In the genomic region with DNA sequence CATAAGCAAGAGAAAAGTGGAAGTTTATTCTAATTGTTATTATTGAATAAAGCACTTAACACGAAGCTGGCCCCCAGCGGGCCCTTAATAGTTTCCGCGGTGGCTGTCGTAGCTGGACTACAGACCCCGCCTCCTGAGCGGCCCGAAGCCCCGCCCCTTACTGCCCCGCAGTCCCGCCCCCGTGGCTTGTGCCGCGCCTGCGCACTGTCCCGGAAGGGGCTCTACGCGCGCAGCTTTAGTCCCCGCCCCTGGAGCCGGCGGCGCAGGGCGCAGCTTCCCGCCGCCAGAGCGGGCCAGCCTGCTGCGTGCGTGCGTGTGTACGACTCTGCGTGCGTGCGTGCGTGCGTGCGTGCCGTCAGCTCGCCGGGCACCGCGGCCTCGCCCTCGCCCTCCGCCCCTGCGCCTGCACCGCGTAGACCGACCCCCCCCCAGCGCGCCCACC, we compare ENCODE assay signal across 8 cellular contexts. TPM values are rescaled to one million over a fixed set of nuclear protein-coding genes. Genes with fewer than 3 reads are reported as not detected.
DNase-seq lines count a peak whose midpoint lies in the region; ATAC-seq and TF ChIP-seq lines count a peak whose summit lies in the region.

A gene with protein sequence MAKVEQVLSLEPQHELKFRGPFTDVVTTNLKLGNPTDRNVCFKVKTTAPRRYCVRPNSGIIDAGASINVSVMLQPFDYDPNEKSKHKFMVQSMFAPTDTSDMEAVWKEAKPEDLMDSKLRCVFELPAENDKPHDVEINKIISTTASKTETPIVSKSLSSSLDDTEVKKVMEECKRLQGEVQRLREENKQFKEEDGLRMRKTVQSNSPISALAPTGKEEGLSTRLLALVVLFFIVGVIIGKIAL (plus strand): TSS at position 348 of the 442 bp plus-strand sequence. CDS start 231 bp downstream, outside the sequence.

- H3K36me3 Mint-ChIP-seq in IgD-negative memory B cell, result peaks cover 4% of the 10 kb centered on the region

- H3K9me3 ChIP-seq in PC-3 (ENCODE audit: low read length) (no peaks in the 10 kb centered on the region), mucosa of rectum (ENCODE audit: control insufficient read depth in 2 of 2, low read length in 2 of 2) (no peaks in the 10 kb centered on the region)

- H3K4me1 ChIP-seq in PC-3 (ENCODE audit: insufficient read depth, low read length) (peaks cover 34% of the 10 kb centered on the region), mucosa of rectum (ENCODE audit: control insufficient read depth in 2 of 2, insufficient read depth in 2 of 2, low read length in 2 of 2) (peaks cover 10 to 16% of the 10 kb centered on the region in 2 donors)

- peak within 1 kb of the TSS; percentile 83 for H3K4me2 ChIP-seq in PC-3 (ENCODE audit: low read length)

- no peaks in the 10 kb centered on the region for H3K9me2 ChIP-seq in PC-3 (replicated peaks; ENCODE audit: low read length)

- no TSS peak for BruUV-seq in PC-3 (replicated peaks; lab: Mats Ljungman, UMichigan)

- H3K27me3 ChIP-seq in PC-3 (ENCODE audit: low read length), result no peaks in the 10 kb centered on the region
- H3K27me3 ChIP-seq in mucosa of rectum (ENCODE audit: control insufficient read depth in 2 of 2, insufficient read depth in 2 of 2, low read length in 2 of 2), result peaks cover 0 to 3% of the 10 kb centered on the region in 2 donors

- CTCF ChIA-PET in PC-3 (lab: Charles Lee), result no interaction called here

- H3K9me3 Mint-ChIP-seq in IgD-negative memory B cell, result no peaks in the 10 kb centered on the region

- H3K27me3 Mint-ChIP-seq in IgD-negative memory B cell, result peaks cover 3% of the 10 kb centered on the region

- ATAC-seq in GM21576 (IDR thresholded peaks at IDR 0.05; ENCODE audit: unreplicated experiment), result peak; percentile 95
- peak; percentile 99 for ATAC-seq in PC-3

- H3K4me3 Mint-ChIP-seq in IgD-negative memory B cell, result peak within 1 kb of the TSS; percentile 80 to 97 (median 93)

- H3K79me2 ChIP-seq in PC-3 (ENCODE audit: low read length), result peaks cover 48% of the 10 kb centered on the region

- POLR2A ChIA-PET in PC-3 (lab: Charles Lee; ENCODE audit: unreplicated experiment), result interaction anchor here (0.5 to 1.1 kb wide), 9 partner anchors 11 to 1165 kb away, joined by 3 to 8 read pairs (median 5); no protein-coding TSS in a partner anchor

- H3K36me3 ChIP-seq in PC-3 (ENCODE audit: low read depth, low read length) (peaks cover 23% of the 10 kb centered on the region), mucosa of rectum (ENCODE audit: control insufficient read depth in 2 of 2, insufficient read depth in 2 of 2, low read length in 2 of 2) (no peaks in the 10 kb centered on the region)

- H3K9ac ChIP-seq in PC-3 (ENCODE audit: low read length) (peak within 1 kb of the TSS; percentile 98), mucosa of rectum (ENCODE audit: low read depth in 1 of 2, low read length in 2 of 2) (peak within 1 kb of the TSS; percentile 77 to 94)

- H2AFZ ChIP-seq in PC-3 (ENCODE audit: low read length), result peak within 1 kb of the TSS; percentile 76

- peak within 1 kb of the TSS; percentile 69 for H3K27ac ChIP-seq in PC-3 (ENCODE audit: low read length)
- H3K27ac ChIP-seq in epithelial cell of prostate, result peak within 1 kb of the TSS; percentile 69
- peak within 1 kb of the TSS; percentile 83 to 94 for H3K27ac ChIP-seq in mucosa of rectum (ENCODE audit: low read depth in 2 of 2, low read length in 2 of 2)

- intact Hi-C loops in PC-3 (cut with micrococcal nuclease), result loop anchor here (5.0 to 10.0 kb wide), 2 partner anchors 56 to 82 kb away; a partner anchor contains a TSS

- no peak for TF ChIP-seq CTCF in PC-3 (conservative IDR thresholded peaks at IDR 0.05; ENCODE audit: low read depth, low read length)

- DNase-seq in DMS153 (lab: John Stamatoyannopoulos, UW) (peak; percentile 87), PC-3 (peak; percentile 99), activated T-cell treated with anti-CD3 and anti-CD28 coated beads for 48 hours (ENCODE audit: low read depth) (peak; percentile 97), epithelial cell of prostate (ENCODE audit: low read depth, low spot score) (peak; percentile 60)
- peak; percentile 89 to 97 for DNase-seq in stimulated activated CD8-positive, alpha-beta memory T cell treated with anti-CD3 and anti-CD28 coated beads, Interleukin-4, amount 100 ng/mL, for 4 hours (ENCODE audit: low read depth in 2 of 2, low spot score in 1 of 2)

- peak within 1 kb of the TSS; percentile 71 to 94 (median 92) for H3K27ac Mint-ChIP-seq in IgD-negative memory B cell

- peaks cover 22% of the 10 kb centered on the region; the same call in 1 of the 2 replicates for H4K20me1 ChIP-seq in PC-3 (ENCODE audit: low read length)

- peak within 1 kb of the TSS; percentile 83 for H3K4me3 ChIP-seq in PC-3 (ENCODE audit: low read length)
- peak within 1 kb of the TSS; percentile 89 to 94 for H3K4me3 ChIP-seq in mucosa of rectum (ENCODE audit: low read length in 2 of 2)

- no peaks in the 10 kb centered on the region for H3F3A ChIP-seq in PC-3 (ENCODE audit: low read length, unreplicated experiment)

- peaks cover 28 to 35% (median 34%) of the 10 kb centered on the region in 3 donors for H3K4me1 Mint-ChIP-seq in IgD-negative memory B cell

RNA-seq across cellular contexts. Expression of the gene that starts here (rescaled TPM):
- polyA plus RNA-seq in IgD-negative memory B cell, result 32.9 TPM
- 16.5 and 23.0 TPM in 2 replicates for total RNA-seq in PC-3 (2014; rRNA removed)

Comparison
In these comparisons a context has a peak if more than half of its experiments do, and no peak if none do; other contexts are left out.
1. Peak in every context shown above with its lines: DNase-seq, ATAC-seq, H3K4me3 ChIP-seq and H3K27ac ChIP-seq.